21 cellular contexts compared by ENCODE assay signal in genomic region chr2:149679286-149679685, GRCh38.
DNase-seq lines count a peak whose midpoint lies in the region; ATAC-seq, FAIRE-seq and TF ChIP-seq lines count a peak whose summit lies in the region.
"Had no signal": no experiment of that assay in that cellular context is flagged by ENCODE, and none has a peak within 500 bp of the region (broad histone marks: within the 10 kb centered on the region; RNA-seq: fewer than 3 reads in every experiment).

No MANE protein-coding gene starts in this region.

- intact Hi-C loops in K562 (cut with micrococcal nuclease), result no loop called here

- in situ Hi-C loops in K562 (cut with MboI), result no loop called here

- H3K4me3 ChIP-seq in AG09309 (ENCODE audit: control insufficient read depth, low read depth, low read length) (no peak overlapping the region), K562 (no peak overlapping the region), SJCRH30 (no peak overlapping the region)
- H3K4me3 ChIP-seq: dorsolateral prefrontal cortex, lung, upper lobe of left lung had no signal

- ATAC-seq in K562, result no peak
- no peak for ATAC-seq in HG02970 (IDR thresholded peaks at IDR 0.05; ENCODE audit: low FRiP score, unreplicated experiment)
- ATAC-seq in GM19035 (IDR thresholded peaks at IDR 0.05; ENCODE audit: unreplicated experiment), result no peak
- ATAC-seq: natural killer cell; stimulated activated naive CD8-positive, alpha-beta T cell treated with anti-CD3 and anti-CD28 coated beads, Interleukin-15, Interleukin-2, amounts not matched to agents 100 U/mL and 50 U/mL, for 24 hours had no signal

- TF ChIP-seq EP300 in K562 (IDR thresholded peaks at IDR 0.05; ENCODE audit: low read length), result no peak

- no peaks in the 10 kb centered on the region for H3K27me3 ChIP-seq in K562 (ENCODE audit: control insufficient read depth in 2 of 2, insufficient read depth in 2 of 2, low read length in 2 of 2)
- H3K27me3 ChIP-seq in SJCRH30, result no peaks in the 10 kb centered on the region
- H3K27me3 ChIP-seq: dorsolateral prefrontal cortex, upper lobe of left lung had no signal

- FAIRE-seq in K562 (lab: Jason Lieb, UNC), result no peak

- H3K9me3 ChIP-seq in K562 (replicated peaks; ENCODE audit: control insufficient read depth, insufficient read depth, low read depth, low read length), result 0 out of 2 replicates have a peak, but pooled peaks cover 2% of the 10 kb centered on the region
- H3K9me3 ChIP-seq in SJCRH30 (replicated peaks), result no peaks in the 10 kb centered on the region

- H3K4me2 ChIP-seq in K562 (ENCODE audit: insufficient read depth, low read length), result no peak overlapping the region

- no peaks in the 10 kb centered on the region for H3K9me1 ChIP-seq in K562 (ENCODE audit: control insufficient read depth, insufficient read depth, low read length)

- TF ChIP-seq CTCF in AG09309 (IDR thresholded peaks at IDR 0.05; ENCODE audit: control insufficient read depth, insufficient read depth, low read depth, low read length, missing control alignments) (no peak), K562 (IDR thresholded peaks at IDR 0.05 in 2 of 3, conservative IDR thresholded peaks at IDR 0.05 in 1 of 3; ENCODE audit: insufficient read depth in 2 of 3, low read depth in 1 of 3, low read length in 3 of 3) (no peak)

- no peak overlapping the region for H2AFZ ChIP-seq in K562 (ENCODE audit: low read depth, low read length)

- no TSS peak for BruUV-seq in K562 (replicated peaks; lab: Mats Ljungman, UMichigan)

- no peak overlapping the region for H3K27ac ChIP-seq in K562 (ENCODE audit: extremely low read depth, low read depth, low read length)
- H3K27ac ChIP-seq in SJCRH30, result no peak overlapping the region
- H3K27ac ChIP-seq: dorsolateral prefrontal cortex, upper lobe of left lung had no signal

- no peaks in the 10 kb centered on the region for H3K79me2 ChIP-seq in K562 (ENCODE audit: control insufficient read depth, insufficient read depth, low read length)

- POLR2A ChIA-PET in K562 (lab: Yijun Ruan, JAX), result no interaction called here

- WGBS in K562 (ENCODE audit: insufficient coverage, low coverage, missing lambda C conversion rate), result 4% methylated on average over 2 of the region's 2 CpGs

- no peaks in the 10 kb centered on the region for H4K20me1 ChIP-seq in K562 (replicated peaks; ENCODE audit: control insufficient read depth, insufficient read depth, low read length)

- peak; percentile 48 for DNase-seq in AG09309 (ENCODE audit: low read depth)
- peak; percentile 25 for DNase-seq in HT1080 (ENCODE audit: low read depth)
- no peak for DNase-seq in K562 (ENCODE audit: extremely low read depth in 1 of 4, low spot score in 3 of 4)
- DNase-seq in iris pigment epithelial cell (ENCODE audit: low read depth), result peak; percentile 75
- DNase-seq in GDM1 (lab: John Stamatoyannopoulos, UW), result no peak
- DNase-seq in SJCRH30, result no peak
- DNase-seq: activated naive CD4-positive, alpha-beta T cell; AML-193; dorsolateral prefrontal cortex; GOT3; KG1; natural killer cell; NCI-H1694; posterior cingulate gyrus; SHP77; stimulated activated CD4-positive, alpha-beta T cell treated with anti-CD3 and anti-CD28 coated beads, Interleukin-12 subunit alpha, Interleukin-12 subunit beta, amount 100 ng/mL, for 4 hours; stimulated activated naive CD8-positive, alpha-beta T cell treated with anti-CD3 and anti-CD28 coated beads, Interleukin-15, Interleukin-2, amounts not matched to agents 100 U/mL and 50 U/mL, for 24 hours; upper lobe of left lung had no signal

- CTCF ChIA-PET in K562 (lab: Yijun Ruan, JAX; ENCODE audit: low intra/inter-chr PET ratio), result no interaction called here

- no peak overlapping the region for H3K9ac ChIP-seq in K562 (ENCODE audit: insufficient read depth in 1 of 2, low read depth in 2 of 2, low read length in 2 of 2)

- no peak for TF ChIP-seq POLR2A in K562 (conservative IDR thresholded peaks at IDR 0.05)

- no peak for TF ChIP-seq RAD21 in K562 (CRISPR knock-in tag; conservative IDR thresholded peaks at IDR 0.05 in 1 of 2, IDR thresholded peaks at IDR 0.05 in 1 of 2)

- H3K4me1 ChIP-seq in K562 (replicated peaks in 1 of 2; ENCODE audit: control insufficient read depth in 2 of 2, insufficient read depth in 2 of 2, low read length in 2 of 2) (no peaks in the 10 kb centered on the region), SJCRH30 (no peaks in the 10 kb centered on the region)
- H3K4me1 ChIP-seq: upper lobe of left lung had no signal

- H3K36me3 ChIP-seq in K562 (ENCODE audit: control insufficient read depth, insufficient read depth, low read length) (no peaks in the 10 kb centered on the region), SJCRH30 (no peaks in the 10 kb centered on the region)
- H3K36me3 ChIP-seq: upper lobe of left lung had no signal

TF ChIP-seq in K562, 482 proteins besides CTCF, POLR2A, EP300 and RAD21:
- TF ChIP-seq GATAD2A (IDR thresholded peaks at IDR 0.05) (no peak), CREB1 (IDR thresholded peaks at IDR 0.05) (no peak), CREB1 (CRISPR knock-in tag; IDR thresholded peaks at IDR 0.05) (no peak), CEBPG (CRISPR knock-in tag; IDR thresholded peaks at IDR 0.05) (no peak), CEBPG (tag; conservative IDR thresholded peaks at IDR 0.05 in 1 of 2, IDR thresholded peaks at IDR 0.05 in 1 of 2) (peak; percentile 66 to 71), ZBTB17 (CRISPR knock-in tag; IDR thresholded peaks at IDR 0.05) (no peak), SETDB1 (IDR thresholded peaks at IDR 0.05; ENCODE audit: low read length) (no peak), ZNF699 (CRISPR knock-in tag; IDR thresholded peaks at IDR 0.05; ENCODE audit: insufficient replicate concordance) (no peak), SMARCA4 (IDR thresholded peaks at IDR 0.05) (no peak), CEBPB (tag; IDR thresholded peaks at IDR 0.05) (peak; percentile 36; the same call in 1 of the 2 replicates), HOXB6 (CRISPR knock-in tag; IDR thresholded peaks at IDR 0.05; ENCODE audit: borderline replicate concordance) (no peak), POU5F1 (IDR thresholded peaks at IDR 0.05; ENCODE audit: borderline replicate concordance, low read depth, low read length, partially characterized antibody) (no peak), GMEB1 (CRISPR knock-in tag; IDR thresholded peaks at IDR 0.05) (no peak), ATF3 (IDR thresholded peaks at IDR 0.05) (peak; percentile 52), ATF3 (CRISPR knock-in tag; conservative IDR thresholded peaks at IDR 0.05) (no peak), HDAC6 (IDR thresholded peaks at IDR 0.05; ENCODE audit: low read depth, low read length) (no peak), NEUROD1 (IDR thresholded peaks at IDR 0.05; ENCODE audit: borderline replicate concordance, low read depth, low read length, partially characterized antibody) (no peak), KLF16 (IDR thresholded peaks at IDR 0.05) (no peak), SIX5 (IDR thresholded peaks at IDR 0.05; ENCODE audit: borderline replicate concordance in 1 of 2, insufficient read depth in 1 of 2, low read depth in 1 of 2, low read length in 2 of 2) (no peak), SMARCA5 (IDR thresholded peaks at IDR 0.05) (no peak), U2AF2 (optimal IDR thresholded peaks at IDR 0.05; ENCODE audit: low read depth, low read length) (no peak), ZNF780A (CRISPR knock-in tag; IDR thresholded peaks at IDR 0.05) (no peak), ZBTB43 (CRISPR knock-in tag; IDR thresholded peaks at IDR 0.05) (no peak)
- TF ChIP-seq, protein P1, sequence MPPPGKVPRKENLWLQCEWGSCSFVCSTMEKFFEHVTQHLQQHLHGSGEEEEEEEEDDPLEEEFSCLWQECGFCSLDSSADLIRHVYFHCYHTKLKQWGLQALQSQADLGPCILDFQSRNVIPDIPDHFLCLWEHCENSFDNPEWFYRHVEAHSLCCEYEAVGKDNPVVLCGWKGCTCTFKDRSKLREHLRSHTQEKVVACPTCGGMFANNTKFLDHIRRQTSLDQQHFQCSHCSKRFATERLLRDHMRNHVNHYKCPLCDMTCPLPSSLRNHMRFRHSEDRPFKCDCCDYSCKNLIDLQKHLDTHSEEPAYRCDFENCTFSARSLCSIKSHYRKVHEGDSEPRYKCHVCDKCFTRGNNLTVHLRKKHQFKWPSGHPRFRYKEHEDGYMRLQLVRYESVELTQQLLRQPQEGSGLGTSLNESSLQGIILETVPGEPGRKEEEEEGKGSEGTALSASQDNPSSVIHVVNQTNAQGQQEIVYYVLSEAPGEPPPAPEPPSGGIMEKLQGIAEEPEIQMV (tag; conservative IDR thresholded peaks at IDR 0.05; ENCODE audit: low read depth), result no peak

Comparison
In these comparisons a context has a peak if more than half of its experiments do, and no peak if none do; other contexts are left out.
1. DNase-seq: peak in AG09309 (single experiment), HT1080 (single experiment) and iris pigment epithelial cell (single experiment); none in K562 (0 of 4), GDM1 (single experiment) and SJCRH30 (0 of 2).